In the genomic region with DNA sequence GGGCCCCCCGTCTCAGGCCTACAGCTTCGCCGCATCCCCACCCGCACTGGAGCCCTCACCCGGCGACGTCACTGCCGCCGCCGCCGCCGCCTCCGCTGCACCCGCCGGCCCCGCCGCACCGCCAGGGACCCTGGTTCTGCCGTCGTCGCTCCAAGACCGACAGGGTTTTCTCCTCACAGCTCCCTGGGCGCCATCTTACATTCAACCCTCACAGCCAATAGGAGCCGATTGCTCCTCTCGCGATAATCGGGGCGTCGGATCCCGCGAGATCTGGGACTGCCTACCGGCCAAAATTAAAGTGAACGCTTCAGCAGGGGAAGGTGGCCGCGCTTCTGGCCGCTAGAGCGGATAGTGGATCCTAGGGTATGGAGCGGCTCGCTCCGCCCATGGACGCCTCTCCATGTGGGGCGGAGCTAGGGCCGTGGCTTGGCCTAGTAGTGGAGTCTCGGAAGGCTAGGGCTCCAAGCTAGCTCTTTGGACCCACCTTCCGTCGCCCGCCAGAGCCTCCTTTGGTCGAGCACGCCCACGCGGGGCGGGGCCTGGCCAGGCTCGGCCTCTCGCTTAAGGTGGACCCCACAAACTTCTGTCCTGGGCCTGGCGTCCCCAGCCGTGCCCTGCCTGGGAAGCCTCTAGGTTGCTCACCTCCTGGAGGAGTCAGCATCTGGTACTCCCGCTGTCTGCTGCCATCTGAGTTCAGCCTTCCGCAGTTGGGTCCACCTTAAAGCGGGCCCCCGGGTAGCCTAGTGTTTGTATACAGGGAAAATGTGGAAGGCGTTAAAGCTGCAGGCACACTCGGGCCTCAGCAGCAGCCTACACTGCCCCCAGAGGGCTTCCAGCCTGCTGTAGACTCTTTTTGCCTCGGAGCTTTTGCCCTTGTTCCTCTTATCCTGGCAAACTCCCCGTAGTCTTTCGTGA, we compare ENCODE assay signal across 1 cellular context.
TF ChIP-seq lines count a peak whose summit lies in the region.

A gene with protein sequence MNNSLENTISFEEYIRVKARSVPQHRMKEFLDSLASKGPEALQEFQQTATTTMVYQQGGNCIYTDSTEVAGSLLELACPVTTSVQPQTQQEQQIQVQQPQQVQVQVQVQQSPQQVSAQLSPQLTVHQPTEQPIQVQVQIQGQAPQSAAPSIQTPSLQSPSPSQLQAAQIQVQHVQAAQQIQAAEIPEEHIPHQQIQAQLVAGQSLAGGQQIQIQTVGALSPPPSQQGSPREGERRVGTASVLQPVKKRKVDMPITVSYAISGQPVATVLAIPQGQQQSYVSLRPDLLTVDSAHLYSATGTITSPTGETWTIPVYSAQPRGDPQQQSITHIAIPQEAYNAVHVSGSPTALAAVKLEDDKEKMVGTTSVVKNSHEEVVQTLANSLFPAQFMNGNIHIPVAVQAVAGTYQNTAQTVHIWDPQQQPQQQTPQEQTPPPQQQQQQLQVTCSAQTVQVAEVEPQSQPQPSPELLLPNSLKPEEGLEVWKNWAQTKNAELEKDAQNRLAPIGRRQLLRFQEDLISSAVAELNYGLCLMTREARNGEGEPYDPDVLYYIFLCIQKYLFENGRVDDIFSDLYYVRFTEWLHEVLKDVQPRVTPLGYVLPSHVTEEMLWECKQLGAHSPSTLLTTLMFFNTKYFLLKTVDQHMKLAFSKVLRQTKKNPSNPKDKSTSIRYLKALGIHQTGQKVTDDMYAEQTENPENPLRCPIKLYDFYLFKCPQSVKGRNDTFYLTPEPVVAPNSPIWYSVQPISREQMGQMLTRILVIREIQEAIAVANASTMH (minus strand): TSS at position 219 of the 915 bp plus-strand sequence. CDS start 17,054 bp downstream, outside the sequence.

TF ChIP-seq in HepG2, 621 proteins besides CTCF, POLR2A, EP300 and RAD21 (continued from another document and continues in another):
- peak; percentile 28; the same call in 1 of the 2 replicates for TF ChIP-seq MEIS1 (CRISPR knock-in tag; IDR thresholded peaks at IDR 0.05; ENCODE audit: borderline replicate concordance)
- TF ChIP-seq SIX1 (CRISPR knock-in tag; IDR thresholded peaks at IDR 0.05; ENCODE audit: borderline replicate concordance): 0 out of 2 replicates have a peak, but pooled peaks have one; percentile 43
- no peak for TF ChIP-seq ZNF878 (CRISPR knock-in tag; IDR thresholded peaks at IDR 0.05)
- TF ChIP-seq, protein P1, sequence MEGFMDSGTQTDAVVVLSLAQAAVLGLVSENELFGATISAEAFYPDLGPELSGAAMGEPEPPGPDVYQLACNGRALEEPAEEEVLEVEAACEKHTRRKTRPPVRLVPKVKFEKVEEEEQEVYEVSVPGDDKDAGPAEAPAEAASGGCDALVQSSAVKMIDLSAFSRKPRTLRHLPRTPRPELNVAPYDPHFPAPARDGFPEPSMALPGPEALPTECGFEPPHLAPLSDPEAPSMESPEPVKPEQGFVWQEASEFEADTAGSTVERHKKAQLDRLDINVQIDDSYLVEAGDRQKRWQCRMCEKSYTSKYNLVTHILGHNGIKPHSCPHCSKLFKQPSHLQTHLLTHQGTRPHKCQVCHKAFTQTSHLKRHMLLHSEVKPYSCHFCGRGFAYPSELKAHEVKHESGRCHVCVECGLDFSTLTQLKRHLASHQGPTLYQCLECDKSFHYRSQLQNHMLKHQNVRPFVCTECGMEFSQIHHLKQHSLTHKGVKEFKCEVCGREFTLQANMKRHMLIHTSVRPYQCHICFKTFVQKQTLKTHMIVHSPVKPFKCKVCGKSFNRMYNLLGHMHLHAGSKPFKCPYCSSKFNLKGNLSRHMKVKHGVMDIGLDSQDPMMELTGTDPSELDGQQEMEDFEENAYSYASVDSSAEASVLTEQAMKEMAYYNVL (CRISPR knock-in tag; IDR thresholded peaks at IDR 0.05; ENCODE audit: borderline replicate concordance): no peak
- TF ChIP-seq, protein P2, sequence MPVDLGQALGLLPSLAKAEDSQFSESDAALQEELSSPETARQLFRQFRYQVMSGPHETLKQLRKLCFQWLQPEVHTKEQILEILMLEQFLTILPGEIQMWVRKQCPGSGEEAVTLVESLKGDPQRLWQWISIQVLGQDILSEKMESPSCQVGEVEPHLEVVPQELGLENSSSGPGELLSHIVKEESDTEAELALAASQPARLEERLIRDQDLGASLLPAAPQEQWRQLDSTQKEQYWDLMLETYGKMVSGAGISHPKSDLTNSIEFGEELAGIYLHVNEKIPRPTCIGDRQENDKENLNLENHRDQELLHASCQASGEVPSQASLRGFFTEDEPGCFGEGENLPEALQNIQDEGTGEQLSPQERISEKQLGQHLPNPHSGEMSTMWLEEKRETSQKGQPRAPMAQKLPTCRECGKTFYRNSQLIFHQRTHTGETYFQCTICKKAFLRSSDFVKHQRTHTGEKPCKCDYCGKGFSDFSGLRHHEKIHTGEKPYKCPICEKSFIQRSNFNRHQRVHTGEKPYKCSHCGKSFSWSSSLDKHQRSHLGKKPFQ (CRISPR knock-in tag; IDR thresholded peaks at IDR 0.05; ENCODE audit: insufficient replicate concordance): peak; percentile 26
- TF ChIP-seq ETV6 (CRISPR knock-in tag; conservative IDR thresholded peaks at IDR 0.05): peak; percentile 13; the same call in 1 of the 2 replicates
- TF ChIP-seq ZIK1 (CRISPR knock-in tag; IDR thresholded peaks at IDR 0.05; ENCODE audit: borderline replicate concordance, low read depth): peak; percentile 75
- no peak for TF ChIP-seq JDP2 (CRISPR knock-in tag; IDR thresholded peaks at IDR 0.05; ENCODE audit: borderline replicate concordance)
- TF ChIP-seq ZNF101 (CRISPR knock-in tag; IDR thresholded peaks at IDR 0.05; ENCODE audit: borderline replicate concordance, low read depth): no peak
- no peak for TF ChIP-seq ZFYVE20 (CRISPR knock-in tag; IDR thresholded peaks at IDR 0.05; ENCODE audit: borderline replicate concordance, low read depth)
- TF ChIP-seq, protein P3, sequence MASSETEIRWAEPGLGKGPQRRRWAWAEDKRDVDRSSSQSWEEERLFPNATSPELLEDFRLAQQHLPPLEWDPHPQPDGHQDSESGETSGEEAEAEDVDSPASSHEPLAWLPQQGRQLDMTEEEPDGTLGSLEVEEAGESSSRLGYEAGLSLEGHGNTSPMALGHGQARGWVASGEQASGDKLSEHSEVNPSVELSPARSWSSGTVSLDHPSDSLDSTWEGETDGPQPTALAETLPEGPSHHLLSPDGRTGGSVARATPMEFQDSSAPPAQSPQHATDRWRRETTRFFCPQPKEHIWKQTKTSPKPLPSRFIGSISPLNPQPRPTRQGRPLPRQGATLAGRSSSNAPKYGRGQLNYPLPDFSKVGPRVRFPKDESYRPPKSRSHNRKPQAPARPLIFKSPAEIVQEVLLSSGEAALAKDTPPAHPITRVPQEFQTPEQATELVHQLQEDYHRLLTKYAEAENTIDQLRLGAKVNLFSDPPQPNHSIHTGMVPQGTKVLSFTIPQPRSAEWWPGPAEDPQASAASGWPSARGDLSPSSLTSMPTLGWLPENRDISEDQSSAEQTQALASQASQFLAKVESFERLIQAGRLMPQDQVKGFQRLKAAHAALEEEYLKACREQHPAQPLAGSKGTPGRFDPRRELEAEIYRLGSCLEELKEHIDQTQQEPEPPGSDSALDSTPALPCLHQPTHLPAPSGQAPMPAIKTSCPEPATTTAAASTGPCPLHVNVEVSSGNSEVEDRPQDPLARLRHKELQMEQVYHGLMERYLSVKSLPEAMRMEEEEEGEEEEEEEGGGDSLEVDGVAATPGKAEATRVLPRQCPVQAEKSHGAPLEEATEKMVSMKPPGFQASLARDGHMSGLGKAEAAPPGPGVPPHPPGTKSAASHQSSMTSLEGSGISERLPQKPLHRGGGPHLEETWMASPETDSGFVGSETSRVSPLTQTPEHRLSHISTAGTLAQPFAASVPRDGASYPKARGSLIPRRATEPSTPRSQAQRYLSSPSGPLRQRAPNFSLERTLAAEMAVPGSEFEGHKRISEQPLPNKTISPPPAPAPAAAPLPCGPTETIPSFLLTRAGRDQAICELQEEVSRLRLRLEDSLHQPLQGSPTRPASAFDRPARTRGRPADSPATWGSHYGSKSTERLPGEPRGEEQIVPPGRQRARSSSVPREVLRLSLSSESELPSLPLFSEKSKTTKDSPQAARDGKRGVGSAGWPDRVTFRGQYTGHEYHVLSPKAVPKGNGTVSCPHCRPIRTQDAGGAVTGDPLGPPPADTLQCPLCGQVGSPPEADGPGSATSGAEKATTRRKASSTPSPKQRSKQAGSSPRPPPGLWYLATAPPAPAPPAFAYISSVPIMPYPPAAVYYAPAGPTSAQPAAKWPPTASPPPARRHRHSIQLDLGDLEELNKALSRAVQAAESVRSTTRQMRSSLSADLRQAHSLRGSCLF (CRISPR knock-in tag; IDR thresholded peaks at IDR 0.05; ENCODE audit: borderline replicate concordance): no peak
- peak; percentile 40; the same call in 1 of the 2 replicates for TF ChIP-seq MYC (CRISPR knock-in tag; IDR thresholded peaks at IDR 0.05; ENCODE audit: borderline replicate concordance)
- TF ChIP-seq HDAC2 (CRISPR knock-in tag; IDR thresholded peaks at IDR 0.05): peak; percentile 41; the same call in 1 of the 2 replicates
- TF ChIP-seq, protein P4, sequence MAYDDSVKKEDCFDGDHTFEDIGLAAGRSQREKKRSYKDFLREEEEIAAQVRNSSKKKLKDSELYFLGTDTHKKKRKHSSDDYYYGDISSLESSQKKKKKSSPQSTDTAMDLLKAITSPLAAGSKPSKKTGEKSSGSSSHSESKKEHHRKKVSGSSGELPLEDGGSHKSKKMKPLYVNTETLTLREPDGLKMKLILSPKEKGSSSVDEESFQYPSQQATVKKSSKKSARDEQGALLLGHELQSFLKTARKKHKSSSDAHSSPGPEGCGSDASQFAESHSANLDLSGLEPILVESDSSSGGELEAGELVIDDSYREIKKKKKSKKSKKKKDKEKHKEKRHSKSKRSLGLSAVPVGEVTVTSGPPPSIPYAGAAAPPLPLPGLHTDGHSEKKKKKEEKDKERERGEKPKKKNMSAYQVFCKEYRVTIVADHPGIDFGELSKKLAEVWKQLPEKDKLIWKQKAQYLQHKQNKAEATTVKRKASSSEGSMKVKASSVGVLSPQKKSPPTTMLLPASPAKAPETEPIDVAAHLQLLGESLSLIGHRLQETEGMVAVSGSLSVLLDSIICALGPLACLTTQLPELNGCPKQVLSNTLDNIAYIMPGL (CRISPR knock-in tag; IDR thresholded peaks at IDR 0.05; ENCODE audit: borderline replicate concordance in 1 of 2, low read depth in 1 of 2): peak; percentile 71 to 86
- TF ChIP-seq, protein P5, sequence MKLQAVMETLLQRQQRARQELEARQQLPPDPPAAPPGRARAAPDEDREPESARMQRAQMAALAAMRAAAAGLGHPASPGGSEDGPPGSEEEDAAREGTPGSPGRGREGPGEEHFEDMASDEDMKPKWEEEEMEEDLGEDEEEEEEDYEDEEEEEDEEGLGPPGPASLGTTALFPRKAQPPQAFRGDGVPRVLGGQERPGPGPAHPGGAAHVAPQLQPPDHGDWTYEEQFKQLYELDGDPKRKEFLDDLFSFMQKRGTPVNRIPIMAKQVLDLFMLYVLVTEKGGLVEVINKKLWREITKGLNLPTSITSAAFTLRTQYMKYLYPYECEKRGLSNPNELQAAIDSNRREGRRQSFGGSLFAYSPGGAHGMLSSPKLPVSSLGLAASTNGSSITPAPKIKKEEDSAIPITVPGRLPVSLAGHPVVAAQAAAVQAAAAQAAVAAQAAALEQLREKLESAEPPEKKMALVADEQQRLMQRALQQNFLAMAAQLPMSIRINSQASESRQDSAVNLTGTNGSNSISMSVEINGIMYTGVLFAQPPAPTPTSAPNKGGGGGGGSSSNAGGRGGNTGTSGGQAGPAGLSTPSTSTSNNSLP (IDR thresholded peaks at IDR 0.05; ENCODE audit: low read depth, low read length): no peak
- TF ChIP-seq MEIS2 (CRISPR knock-in tag; IDR thresholded peaks at IDR 0.05): peak; percentile 37; the same call in 1 of the 2 replicates
- no peak for TF ChIP-seq ZNF441 (CRISPR knock-in tag; IDR thresholded peaks at IDR 0.05; ENCODE audit: borderline replicate concordance)
- TF ChIP-seq CBX5 (CRISPR knock-in tag; IDR thresholded peaks at IDR 0.05; ENCODE audit: borderline replicate concordance): peak; percentile 32
- TF ChIP-seq ZNF816 (CRISPR knock-in tag; IDR thresholded peaks at IDR 0.05; ENCODE audit: borderline replicate concordance): peak; percentile 53; the same call in 1 of the 2 replicates
- TF ChIP-seq, protein P6, sequence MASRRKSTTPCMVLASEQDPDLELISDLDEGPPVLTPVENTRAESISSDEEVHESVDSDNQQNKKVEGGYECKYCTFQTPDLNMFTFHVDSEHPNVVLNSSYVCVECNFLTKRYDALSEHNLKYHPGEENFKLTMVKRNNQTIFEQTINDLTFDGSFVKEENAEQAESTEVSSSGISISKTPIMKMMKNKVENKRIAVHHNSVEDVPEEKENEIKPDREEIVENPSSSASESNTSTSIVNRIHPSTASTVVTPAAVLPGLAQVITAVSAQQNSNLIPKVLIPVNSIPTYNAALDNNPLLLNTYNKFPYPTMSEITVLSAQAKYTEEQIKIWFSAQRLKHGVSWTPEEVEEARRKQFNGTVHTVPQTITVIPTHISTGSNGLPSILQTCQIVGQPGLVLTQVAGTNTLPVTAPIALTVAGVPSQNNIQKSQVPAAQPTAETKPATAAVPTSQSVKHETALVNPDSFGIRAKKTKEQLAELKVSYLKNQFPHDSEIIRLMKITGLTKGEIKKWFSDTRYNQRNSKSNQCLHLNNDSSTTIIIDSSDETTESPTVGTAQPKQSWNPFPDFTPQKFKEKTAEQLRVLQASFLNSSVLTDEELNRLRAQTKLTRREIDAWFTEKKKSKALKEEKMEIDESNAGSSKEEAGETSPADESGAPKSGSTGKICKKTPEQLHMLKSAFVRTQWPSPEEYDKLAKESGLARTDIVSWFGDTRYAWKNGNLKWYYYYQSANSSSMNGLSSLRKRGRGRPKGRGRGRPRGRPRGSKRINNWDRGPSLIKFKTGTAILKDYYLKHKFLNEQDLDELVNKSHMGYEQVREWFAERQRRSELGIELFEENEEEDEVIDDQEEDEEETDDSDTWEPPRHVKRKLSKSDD (CRISPR knock-in tag; IDR thresholded peaks at IDR 0.05; ENCODE audit: low read depth): 0 out of 2 replicates have a peak, but pooled peaks have one; percentile 58
- TF ChIP-seq ZFY (CRISPR knock-in tag; IDR thresholded peaks at IDR 0.05): peak; percentile 76
- TF ChIP-seq ZNF446 (CRISPR knock-in tag; IDR thresholded peaks at IDR 0.05): peak; percentile 82; the same call in 1 of the 2 replicates
- no peak for TF ChIP-seq EZH2 (conservative IDR thresholded peaks at IDR 0.05; ENCODE audit: low read depth, low read length)
- TF ChIP-seq ZNF562 (CRISPR knock-in tag; IDR thresholded peaks at IDR 0.05; ENCODE audit: borderline replicate concordance): no peak
- peak; percentile 48; the same call in 1 of the 2 replicates for TF ChIP-seq WIZ (CRISPR knock-in tag; IDR thresholded peaks at IDR 0.05)
- TF ChIP-seq ZKSCAN8 (CRISPR knock-in tag; IDR thresholded peaks at IDR 0.05; ENCODE audit: borderline replicate concordance): peak; percentile 19; the same call in 1 of the 2 replicates
- TF ChIP-seq FOXK2 (IDR thresholded peaks at IDR 0.05): peak; percentile 92
- TF ChIP-seq, protein P7, sequence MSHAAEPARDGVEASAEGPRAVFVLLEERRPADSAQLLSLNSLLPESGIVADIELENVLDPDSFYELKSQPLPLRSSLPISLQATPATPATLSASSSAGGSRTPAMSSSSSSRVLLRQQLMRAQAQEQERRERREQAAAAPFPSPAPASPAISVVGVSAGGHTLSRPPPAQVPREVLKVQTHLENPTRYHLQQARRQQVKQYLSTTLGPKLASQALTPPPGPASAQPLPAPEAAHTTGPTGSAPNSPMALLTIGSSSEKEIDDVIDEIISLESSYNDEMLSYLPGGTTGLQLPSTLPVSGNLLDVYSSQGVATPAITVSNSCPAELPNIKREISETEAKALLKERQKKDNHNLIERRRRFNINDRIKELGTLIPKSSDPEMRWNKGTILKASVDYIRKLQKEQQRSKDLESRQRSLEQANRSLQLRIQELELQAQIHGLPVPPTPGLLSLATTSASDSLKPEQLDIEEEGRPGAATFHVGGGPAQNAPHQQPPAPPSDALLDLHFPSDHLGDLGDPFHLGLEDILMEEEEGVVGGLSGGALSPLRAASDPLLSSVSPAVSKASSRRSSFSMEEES (CRISPR knock-in tag; IDR thresholded peaks at IDR 0.05): no peak; the same call in 1 of the 2 replicates
- TF ChIP-seq ZNF510 (CRISPR knock-in tag; IDR thresholded peaks at IDR 0.05; ENCODE audit: low read depth): 0 out of 2 replicates have a peak, but pooled peaks have one; percentile 61
- no peak; the same call in 1 of the 2 replicates for TF ChIP-seq NCOA2 (CRISPR knock-in tag; IDR thresholded peaks at IDR 0.05)
